In the genomic region with DNA sequence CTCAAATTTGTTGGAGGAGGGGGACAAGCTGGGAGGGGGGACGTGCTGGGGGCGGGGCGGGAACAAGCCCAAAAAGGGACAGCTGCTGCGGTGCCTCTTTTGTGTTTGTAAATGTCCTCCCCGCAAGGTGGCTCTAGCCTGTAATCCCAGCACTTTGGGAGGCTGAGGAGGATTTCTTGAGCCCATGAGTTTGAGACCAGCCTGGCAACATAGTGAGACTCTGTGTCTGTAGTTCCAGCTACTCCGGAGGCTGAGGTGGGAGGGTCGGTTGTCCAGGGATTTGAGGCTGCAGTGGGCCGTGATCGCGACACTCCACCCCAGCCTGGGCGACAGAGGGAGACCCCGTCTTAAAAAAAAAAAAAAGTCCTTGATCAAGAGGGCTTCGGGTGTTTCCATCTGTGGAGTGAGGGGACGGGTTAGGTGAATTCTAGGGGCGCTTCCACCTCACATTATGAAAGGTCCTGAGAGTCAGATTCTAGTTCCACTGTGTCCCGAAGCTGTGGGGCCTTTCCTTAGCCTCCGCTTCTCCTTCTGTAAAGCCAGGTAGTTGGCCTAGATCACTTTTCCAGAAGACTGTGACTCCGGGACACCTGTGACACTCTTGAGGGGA, we compare ENCODE assay signal across 8 cellular contexts. TPM values are rescaled to one million over a fixed set of nuclear protein-coding genes. Genes with fewer than 3 reads are reported as not detected.
A peak's percentile ranks its signal among the peaks of the same experiment; 100 is the strongest.
DNase-seq lines count a peak whose midpoint lies in the region; ATAC-seq and TF ChIP-seq lines count a peak whose summit lies in the region.

No MANE protein-coding gene starts in this region.

- no peaks in the 10 kb centered on the region for H4K20me1 ChIP-seq in SU-DHL-6 (ENCODE audit: low read depth, low read length)

- H3K4me3 ChIP-seq in cardiac muscle cell, result peak overlapping the region; percentile 92
- peak overlapping the region; percentile 61 for H3K4me3 ChIP-seq in SU-DHL-6 (ENCODE audit: insufficient read depth, low read length, poor library complexity, severe bottlenecking)
- peak overlapping the region; percentile 81 to 99 (median 86) for H3K4me3 ChIP-seq in esophagus squamous epithelium
- H3K4me3 ChIP-seq in neutrophil (ENCODE audit: low read depth in 1 of 2, low read length in 1 of 2), result peak overlapping the region; percentile 73 to 84

- H3K9ac ChIP-seq in SU-DHL-6 (ENCODE audit: low read length), result peak overlapping the region; percentile 66

- H3K36me3 ChIP-seq in cardiac muscle cell, result no peaks in the 10 kb centered on the region
- H3K36me3 ChIP-seq in SU-DHL-6 (ENCODE audit: low read length), result no peaks in the 10 kb centered on the region
- peaks cover 0 to 14% (median 0%) of the 10 kb centered on the region in 3 donors for H3K36me3 ChIP-seq in esophagus squamous epithelium
- H3K36me3 ChIP-seq in neutrophil, result no peaks in the 10 kb centered on the region

- H3K4me1 ChIP-seq in cardiac muscle cell (ENCODE audit: low read depth) (peaks cover 8% of the 10 kb centered on the region), esophagus squamous epithelium (peaks cover 15 to 45% (median 33%) of the 10 kb centered on the region in 3 donors), neutrophil (ENCODE audit: control insufficient read depth in 1 of 2, insufficient read depth in 1 of 2, low read depth in 1 of 2, low read length in 1 of 2) (peaks cover 12 to 13% of the 10 kb centered on the region in 2 experiments)

- intact Hi-C loops in Right ventricle myocardium superior (cut with DNase I) (no loop called here), esophagus squamous epithelium (cut with DNase I) (no loop called here)

- no peaks in the 10 kb centered on the region for H3F3A ChIP-seq in SU-DHL-6 (ENCODE audit: insufficient read depth)

- peak overlapping the region; percentile 82 for H2AFZ ChIP-seq in SU-DHL-6 (ENCODE audit: low read depth, low read length, severe bottlenecking)

- DNase-seq in cardiac muscle cell (ENCODE audit: low read depth in 1 of 2, low spot score in 1 of 2) (peak; percentile 17 to 25), Right ventricle myocardium superior (no peak), esophagus squamous epithelium (lab: John Stamatoyannopoulos, UW) (no peak), H4 (ENCODE audit: low spot score) (no peak)

- H3K27ac ChIP-seq in cardiac muscle cell (peak overlapping the region; percentile 99), SU-DHL-6 (ENCODE audit: low read depth, low read length) (no peak overlapping the region), esophagus squamous epithelium (peak overlapping the region; percentile 98 to 100 (median 100)), neutrophil (no peak overlapping the region)

- H3K79me2 ChIP-seq in SU-DHL-6 (ENCODE audit: insufficient read depth, low read length), result no peaks in the 10 kb centered on the region

- WGBS in esophagus squamous epithelium, 2 donors, result 10 to 20% methylated on average over 8 to 15 of the region's 18 CpGs

- no peak for TF ChIP-seq CTCF in cardiac muscle cell (IDR thresholded peaks at IDR 0.05; ENCODE audit: low read depth, low read length)
- peak; percentile 10 for TF ChIP-seq CTCF in SU-DHL-6 (IDR thresholded peaks at IDR 0.05; ENCODE audit: insufficient read depth, low read length, poor library complexity, severe bottlenecking)
- peak in 1 of 6 experiments; percentile 11 for TF ChIP-seq CTCF in esophagus squamous epithelium (IDR thresholded peaks at IDR 0.05)
- TF ChIP-seq CTCF in neutrophil (IDR thresholded peaks at IDR 0.05), result no peak

- TF ChIP-seq POLR2A in esophagus squamous epithelium (IDR thresholded peaks at IDR 0.05), result peak in 1 of 4 donors; percentile 19

- ATAC-seq in Right ventricle myocardium superior (ENCODE audit: poor library complexity), result no peak
- no peak for ATAC-seq in HG03432 (IDR thresholded peaks at IDR 0.05; ENCODE audit: unreplicated experiment)
- ATAC-seq in GM18517 (IDR thresholded peaks at IDR 0.05; ENCODE audit: unreplicated experiment), result no peak

- H3K4me2 ChIP-seq in SU-DHL-6 (ENCODE audit: low read depth, low read length, poor library complexity, severe bottlenecking), result peak overlapping the region; percentile 69

- H3K9me2 ChIP-seq in SU-DHL-6 (replicated peaks; ENCODE audit: insufficient read depth, low read length), result no peaks in the 10 kb centered on the region

- H3K27me3 ChIP-seq in cardiac muscle cell (no peaks in the 10 kb centered on the region), SU-DHL-6 (ENCODE audit: low read length) (no peaks in the 10 kb centered on the region), esophagus squamous epithelium (no peaks in the 10 kb centered on the region), neutrophil (peaks cover 62% of the 10 kb centered on the region)

- H3K9me3 ChIP-seq in cardiac muscle cell (ENCODE audit: low read depth) (no peaks in the 10 kb centered on the region), SU-DHL-6 (ENCODE audit: insufficient read depth, low read length) (no peaks in the 10 kb centered on the region), esophagus squamous epithelium (no peaks in the 10 kb centered on the region), neutrophil (no peaks in the 10 kb centered on the region)

RNA-seq across cellular contexts. Expression of gene CTNNA1, which starts 0.8 kb away (rescaled TPM):
- total RNA-seq in cardiac muscle cell, result 260 and 304 TPM in 2 replicates
- polyA plus RNA-seq in cardiac muscle cell, result 145 and 171 TPM in 2 replicates
- total RNA-seq in Right ventricle myocardium superior, result 297 TPM
- total RNA-seq in esophagus squamous epithelium, result 100 to 1,000 TPM; 293 to 393 (median 348) TPM
- 228 and 234 TPM in 2 replicates for total RNA-seq in H4 (2014; rRNA removed; shearing (Covaris generic))

Comparison
In these comparisons a context has a peak if more than half of its experiments do, and no peak if none do; other contexts are left out.
1. DNase-seq: peak in cardiac muscle cell (2 of 2); none in Right ventricle myocardium superior (single experiment), esophagus squamous epithelium (single experiment) and H4 (single experiment).
2. H3K27ac ChIP-seq: peak in cardiac muscle cell (single experiment) and esophagus squamous epithelium (4 of 4); none in SU-DHL-6 (single experiment) and neutrophil (single experiment).
3. Peak in every context shown above with its lines, with median percentiles within 50 percentile points of each other: H3K4me3 ChIP-seq.